ENCODE assay signal across 8 cellular contexts in the genomic region with DNA sequence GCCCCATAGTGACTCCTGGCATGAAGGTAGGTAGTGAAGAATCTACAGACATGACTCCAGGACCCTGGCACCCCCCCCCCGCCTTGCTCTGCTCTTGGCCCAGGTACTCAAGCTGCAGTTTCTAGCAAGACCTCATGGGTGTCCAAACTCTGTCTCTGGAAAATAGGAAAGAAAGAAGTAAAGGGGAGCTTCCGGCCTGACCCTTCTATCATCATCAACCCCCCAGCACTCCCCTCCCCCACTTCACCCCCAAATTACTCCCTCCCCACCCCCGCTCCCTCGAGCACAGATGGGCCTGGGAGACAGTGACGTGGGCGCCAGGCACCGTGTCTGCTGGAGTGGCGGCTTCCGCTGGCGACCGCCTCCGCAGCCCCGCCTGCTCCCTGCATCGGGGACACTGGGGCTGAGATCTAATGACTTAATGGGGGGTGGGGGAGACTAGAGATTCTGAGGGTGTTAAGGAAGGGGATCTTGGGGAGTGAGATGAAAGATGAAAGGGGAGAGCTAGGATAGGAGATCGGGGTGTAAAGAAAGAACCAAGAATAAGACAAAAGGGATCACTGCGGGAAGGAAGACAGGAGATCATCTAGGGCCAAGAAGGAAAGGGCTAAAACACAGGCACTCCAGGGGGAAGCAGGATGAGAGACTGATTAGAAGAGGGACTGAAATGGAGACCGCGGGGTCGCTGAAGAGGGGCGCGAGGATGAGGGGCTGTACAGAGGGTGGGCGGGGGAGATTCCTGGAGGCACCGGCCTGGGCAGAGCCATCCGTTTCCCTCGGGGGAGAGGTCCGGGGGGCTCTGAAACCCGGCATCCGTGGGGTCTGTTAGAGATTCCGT. TPM values are rescaled to one million over a fixed set of nuclear protein-coding genes. Genes with fewer than 3 reads are reported as not detected.
DNase-seq lines count a peak whose midpoint lies in the region; ATAC-seq, FAIRE-seq and TF ChIP-seq lines count a peak whose summit lies in the region.

No MANE protein-coding gene starts in this region.

- ATAC-seq in Panc1 (no peak), HG02798 (IDR thresholded peaks at IDR 0.05; ENCODE audit: poor library complexity, unreplicated experiment) (no peak), GM21367 (IDR thresholded peaks at IDR 0.05; ENCODE audit: unreplicated experiment) (no peak)

- H3K9me3 ChIP-seq in Panc1 (ENCODE audit: control insufficient read depth, insufficient read depth, low read depth, low read length) (no peaks in the 10 kb centered on the region), kidney (ENCODE audit: control insufficient read depth in 1 of 2, low read length in 2 of 2) (no peaks in the 10 kb centered on the region)

- H3K4me3 ChIP-seq in GM06990 (replicated peaks; ENCODE audit: low read depth, low read length) = peak overlapping the region; percentile 68
- H3K4me3 ChIP-seq in Panc1 (ENCODE audit: low read depth in 2 of 2, low read length in 2 of 2) = peak overlapping the region; percentile 76 to 78
- H3K4me3 ChIP-seq in brain microvascular endothelial cell (ENCODE audit: low read depth, low read length) = peak overlapping the region; percentile 57
- H3K4me3 ChIP-seq in kidney (ENCODE audit: low read length in 2 of 2) = peak overlapping the region; percentile 74 to 77

- in situ Hi-C loops in Panc1 (cut with HindIII; ENCODE audit: low pct_unique_long_range_greater_than_20kb, low sequenced_read_pairs) (no loop called here), brain microvascular endothelial cell (cut with HindIII; ENCODE audit: low pct_ligation_motif_present, low sequenced_read_pairs) (no loop called here)

- H3K27me3 ChIP-seq in GM06990 (replicated peaks; ENCODE audit: control insufficient read depth, insufficient read depth, low read length) (no peaks in the 10 kb centered on the region), Panc1 (ENCODE audit: control insufficient read depth, insufficient read depth, low read length) (no peaks in the 10 kb centered on the region), brain microvascular endothelial cell (replicated peaks) (no peaks in the 10 kb centered on the region)

- peak overlapping the region; percentile 12 to 76 for H3K9ac ChIP-seq in kidney (ENCODE audit: low read length in 2 of 2)

- no peak for FAIRE-seq in kidney (lab: Jason Lieb, UNC)

- no peak for TF ChIP-seq CTCF in GM06990 (IDR thresholded peaks at IDR 0.05; ENCODE audit: insufficient read depth, low read length, poor library complexity, severe bottlenecking)
- no peak for TF ChIP-seq CTCF in Panc1 (IDR thresholded peaks at IDR 0.05)
- no peak for TF ChIP-seq CTCF in brain microvascular endothelial cell (IDR thresholded peaks at IDR 0.05; ENCODE audit: low read depth, low read length, missing control alignments)
- no peak for TF ChIP-seq CTCF in kidney (IDR thresholded peaks at IDR 0.05; ENCODE audit: borderline replicate concordance, extremely low read depth, insufficient read depth)

- POLR2A ChIA-PET in Panc1 (lab: Charles Lee) = interaction anchor here (0.7 kb wide), 1 partner anchor 19 kb away, joined by 3 read pairs; no protein-coding TSS in a partner anchor

- BruUV-seq in Panc1 (replicated peaks; lab: Mats Ljungman, UMichigan) = no TSS peak

- CTCF ChIA-PET in Panc1 (lab: Charles Lee) = no interaction called here

- DNase-seq in GM06990 (ENCODE audit: extremely low read depth, insufficient read length) (peak; percentile 41), Panc1 (ENCODE audit: low read depth, low spot score) (no peak), brain microvascular endothelial cell (no peak), kidney (peak; percentile 88), kidney tubule cell (ENCODE audit: low spot score) (no peak)
- peak; percentile 45 for DNase-seq in stimulated activated CD4-positive, alpha-beta T cell treated with anti-CD3 and anti-CD28 coated beads, Interleukin-1b, Interleukin-23, amount 100 ng/mL, for 48 hours

- intact Hi-C loops in Panc1 (cut with micrococcal nuclease; ENCODE audit: unreplicated experiment) (loop anchor here (5.0 kb wide), 1 partner anchor 231 kb away; no protein-coding TSS in a partner anchor), kidney (cut with DNase I) (no loop called here)

- peak overlapping the region; percentile 84 for H3K27ac ChIP-seq in Panc1 (ENCODE audit: low read length)
- H3K27ac ChIP-seq in brain microvascular endothelial cell = peak overlapping the region; percentile 40
- H3K27ac ChIP-seq in kidney (ENCODE audit: low read depth in 2 of 2, low read length in 2 of 2) = peak overlapping the region; percentile 77 to 82

- no peaks in the 10 kb centered on the region for H3K36me3 ChIP-seq in GM06990 (ENCODE audit: control insufficient read depth, insufficient read depth, low read length)
- H3K36me3 ChIP-seq in Panc1 (ENCODE audit: control insufficient read depth, insufficient read depth, low read length) = no peaks in the 10 kb centered on the region
- no peaks in the 10 kb centered on the region for H3K36me3 ChIP-seq in brain microvascular endothelial cell (replicated peaks)
- H3K36me3 ChIP-seq in kidney (ENCODE audit: control insufficient read depth in 1 of 2, insufficient read depth in 2 of 2, low read length in 2 of 2) = no peaks in the 10 kb centered on the region

- H3K4me1 ChIP-seq in Panc1 (ENCODE audit: control insufficient read depth, insufficient read depth, low read length) (peaks cover 27% of the 10 kb centered on the region), kidney (ENCODE audit: control insufficient read depth in 1 of 2, insufficient read depth in 1 of 2, low read depth in 1 of 2, low read length in 2 of 2) (peaks cover 19 to 26% of the 10 kb centered on the region in 2 donors)

RNA-seq across cellular contexts. Expression of gene DNAJB5, which starts 1.1 kb away (rescaled TPM):
- total RNA-seq in Panc1 (2021; ENCODE audit: unreplicated experiment) (9.7 TPM), kidney (10.6 TPM)
- 13.9 TPM for polyA plus RNA-seq in Panc1 (2012; ENCODE audit: insufficient read length)
- 9.7 TPM for polyA plus RNA-seq in kidney (ENCODE audit: insufficient read depth, low read depth, low replicate concordance)

RNA-seq across cellular contexts. Expression of gene PHF24, which starts 30.4 kb away (rescaled TPM):
- total RNA-seq in Panc1 (2021; ENCODE audit: unreplicated experiment) = 0.08 TPM
- not detected for polyA plus RNA-seq in Panc1 (2012; ENCODE audit: insufficient read length)
- 0.98 TPM for total RNA-seq in kidney
- 0.09 TPM for polyA plus RNA-seq in kidney (ENCODE audit: insufficient read depth, low read depth, low replicate concordance)

Comparison
In these comparisons a context has a peak if more than half of its experiments do, and no peak if none do; other contexts are left out.
1. DNase-seq: peak in GM06990 (single experiment), kidney (single experiment) and stimulated activated CD4-positive, alpha-beta T cell treated with anti-CD3 and anti-CD28 coated beads, Interleukin-1b, Interleukin-23, amount 100 ng/mL, for 48 hours (single experiment); none in Panc1 (single experiment), brain microvascular endothelial cell (single experiment) and kidney tubule cell (single experiment).
2. Peak in every context shown above with its lines, with median percentiles within 50 percentile points of each other: H3K4me3 ChIP-seq and H3K27ac ChIP-seq.